Comparison of ENCODE assay signal across 1 cellular context in the genomic region with DNA sequence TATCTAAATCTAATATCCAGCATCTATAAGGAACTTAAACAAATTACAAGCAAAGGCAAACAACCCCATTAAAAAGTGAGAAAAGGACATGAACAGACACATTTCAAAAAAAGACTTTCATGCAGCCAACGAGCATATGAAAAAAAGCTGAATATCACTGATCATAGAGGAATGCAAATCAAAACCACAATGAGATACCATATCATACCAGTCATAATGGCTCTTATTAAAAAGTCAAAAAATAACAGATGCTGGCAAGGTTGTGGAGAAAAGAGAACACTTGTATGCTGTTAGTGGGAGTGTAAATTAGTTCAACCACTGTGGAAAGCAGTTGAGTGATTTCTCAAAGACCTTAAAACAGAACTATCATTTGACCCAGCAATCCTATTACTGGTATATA.
TF ChIP-seq lines count a peak whose summit lies in the region.

No MANE protein-coding gene starts in this region.

TF ChIP-seq in SK-N-SH, 30 proteins besides CTCF, POLR2A, EP300 and RAD21 (continued from another document):
- no peak for TF ChIP-seq SIN3A (IDR thresholded peaks at IDR 0.05; ENCODE audit: borderline replicate concordance, low read depth, low read length)
- peak; percentile 58; the same call in 1 of the 2 replicates for TF ChIP-seq POLR2AphosphoS5 (IDR thresholded peaks at IDR 0.05; ENCODE audit: low read depth, low read length)
- TF ChIP-seq, protein P1, sequence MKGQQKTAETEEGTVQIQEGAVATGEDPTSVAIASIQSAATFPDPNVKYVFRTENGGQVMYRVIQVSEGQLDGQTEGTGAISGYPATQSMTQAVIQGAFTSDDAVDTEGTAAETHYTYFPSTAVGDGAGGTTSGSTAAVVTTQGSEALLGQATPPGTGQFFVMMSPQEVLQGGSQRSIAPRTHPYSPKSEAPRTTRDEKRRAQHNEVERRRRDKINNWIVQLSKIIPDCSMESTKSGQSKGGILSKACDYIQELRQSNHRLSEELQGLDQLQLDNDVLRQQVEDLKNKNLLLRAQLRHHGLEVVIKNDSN (IDR thresholded peaks at IDR 0.05; ENCODE audit: borderline replicate concordance, low read depth) = no peak
- no peak for TF ChIP-seq YY1 (IDR thresholded peaks at IDR 0.05; ENCODE audit: low read depth)
- TF ChIP-seq FOXM1 (IDR thresholded peaks at IDR 0.05; ENCODE audit: low read depth) = peak; percentile 76
- no peak for TF ChIP-seq TAF1 (IDR thresholded peaks at IDR 0.05; ENCODE audit: borderline replicate concordance, low read depth, low read length)
- TF ChIP-seq, protein P2, sequence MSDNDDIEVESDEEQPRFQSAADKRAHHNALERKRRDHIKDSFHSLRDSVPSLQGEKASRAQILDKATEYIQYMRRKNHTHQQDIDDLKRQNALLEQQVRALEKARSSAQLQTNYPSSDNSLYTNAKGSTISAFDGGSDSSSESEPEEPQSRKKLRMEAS (IDR thresholded peaks at IDR 0.05; ENCODE audit: low read depth) = peak; percentile 26; the same call in 1 of the 2 replicates
- TF ChIP-seq, protein P3, sequence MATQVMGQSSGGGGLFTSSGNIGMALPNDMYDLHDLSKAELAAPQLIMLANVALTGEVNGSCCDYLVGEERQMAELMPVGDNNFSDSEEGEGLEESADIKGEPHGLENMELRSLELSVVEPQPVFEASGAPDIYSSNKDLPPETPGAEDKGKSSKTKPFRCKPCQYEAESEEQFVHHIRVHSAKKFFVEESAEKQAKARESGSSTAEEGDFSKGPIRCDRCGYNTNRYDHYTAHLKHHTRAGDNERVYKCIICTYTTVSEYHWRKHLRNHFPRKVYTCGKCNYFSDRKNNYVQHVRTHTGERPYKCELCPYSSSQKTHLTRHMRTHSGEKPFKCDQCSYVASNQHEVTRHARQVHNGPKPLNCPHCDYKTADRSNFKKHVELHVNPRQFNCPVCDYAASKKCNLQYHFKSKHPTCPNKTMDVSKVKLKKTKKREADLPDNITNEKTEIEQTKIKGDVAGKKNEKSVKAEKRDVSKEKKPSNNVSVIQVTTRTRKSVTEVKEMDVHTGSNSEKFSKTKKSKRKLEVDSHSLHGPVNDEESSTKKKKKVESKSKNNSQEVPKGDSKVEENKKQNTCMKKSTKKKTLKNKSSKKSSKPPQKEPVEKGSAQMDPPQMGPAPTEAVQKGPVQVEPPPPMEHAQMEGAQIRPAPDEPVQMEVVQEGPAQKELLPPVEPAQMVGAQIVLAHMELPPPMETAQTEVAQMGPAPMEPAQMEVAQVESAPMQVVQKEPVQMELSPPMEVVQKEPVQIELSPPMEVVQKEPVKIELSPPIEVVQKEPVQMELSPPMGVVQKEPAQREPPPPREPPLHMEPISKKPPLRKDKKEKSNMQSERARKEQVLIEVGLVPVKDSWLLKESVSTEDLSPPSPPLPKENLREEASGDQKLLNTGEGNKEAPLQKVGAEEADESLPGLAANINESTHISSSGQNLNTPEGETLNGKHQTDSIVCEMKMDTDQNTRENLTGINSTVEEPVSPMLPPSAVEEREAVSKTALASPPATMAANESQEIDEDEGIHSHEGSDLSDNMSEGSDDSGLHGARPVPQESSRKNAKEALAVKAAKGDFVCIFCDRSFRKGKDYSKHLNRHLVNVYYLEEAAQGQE (IDR thresholded peaks at IDR 0.05; ENCODE audit: low read depth, low read length) = no peak
- TF ChIP-seq CHD2 (IDR thresholded peaks at IDR 0.05; ENCODE audit: low read length, partially characterized antibody) = no peak
- no peak for TF ChIP-seq RCOR1 (IDR thresholded peaks at IDR 0.05; ENCODE audit: low read length)
- TF ChIP-seq GABPA (IDR thresholded peaks at IDR 0.05; ENCODE audit: low read depth) = no peak
- TF ChIP-seq EZH2phosphoT487 (IDR thresholded peaks at IDR 0.05; ENCODE audit: borderline replicate concordance, low read depth) = no peak
- TF ChIP-seq FOXJ3 (CRISPR knock-in tag; IDR thresholded peaks at IDR 0.05) = no peak
- TF ChIP-seq, protein P4, sequence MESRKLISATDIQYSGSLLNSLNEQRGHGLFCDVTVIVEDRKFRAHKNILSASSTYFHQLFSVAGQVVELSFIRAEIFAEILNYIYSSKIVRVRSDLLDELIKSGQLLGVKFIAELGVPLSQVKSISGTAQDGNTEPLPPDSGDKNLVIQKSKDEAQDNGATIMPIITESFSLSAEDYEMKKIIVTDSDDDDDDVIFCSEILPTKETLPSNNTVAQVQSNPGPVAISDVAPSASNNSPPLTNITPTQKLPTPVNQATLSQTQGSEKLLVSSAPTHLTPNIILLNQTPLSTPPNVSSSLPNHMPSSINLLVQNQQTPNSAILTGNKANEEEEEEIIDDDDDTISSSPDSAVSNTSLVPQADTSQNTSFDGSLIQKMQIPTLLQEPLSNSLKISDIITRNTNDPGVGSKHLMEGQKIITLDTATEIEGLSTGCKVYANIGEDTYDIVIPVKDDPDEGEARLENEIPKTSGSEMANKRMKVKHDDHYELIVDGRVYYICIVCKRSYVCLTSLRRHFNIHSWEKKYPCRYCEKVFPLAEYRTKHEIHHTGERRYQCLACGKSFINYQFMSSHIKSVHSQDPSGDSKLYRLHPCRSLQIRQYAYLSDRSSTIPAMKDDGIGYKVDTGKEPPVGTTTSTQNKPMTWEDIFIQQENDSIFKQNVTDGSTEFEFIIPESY (IDR thresholded peaks at IDR 0.05; ENCODE audit: borderline replicate concordance, low read depth) = no peak
- TF ChIP-seq, protein P5, sequence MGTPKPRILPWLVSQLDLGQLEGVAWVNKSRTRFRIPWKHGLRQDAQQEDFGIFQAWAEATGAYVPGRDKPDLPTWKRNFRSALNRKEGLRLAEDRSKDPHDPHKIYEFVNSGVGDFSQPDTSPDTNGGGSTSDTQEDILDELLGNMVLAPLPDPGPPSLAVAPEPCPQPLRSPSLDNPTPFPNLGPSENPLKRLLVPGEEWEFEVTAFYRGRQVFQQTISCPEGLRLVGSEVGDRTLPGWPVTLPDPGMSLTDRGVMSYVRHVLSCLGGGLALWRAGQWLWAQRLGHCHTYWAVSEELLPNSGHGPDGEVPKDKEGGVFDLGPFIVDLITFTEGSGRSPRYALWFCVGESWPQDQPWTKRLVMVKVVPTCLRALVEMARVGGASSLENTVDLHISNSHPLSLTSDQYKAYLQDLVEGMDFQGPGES (IDR thresholded peaks at IDR 0.05; ENCODE audit: low read depth, low read length) = no peak
- TF ChIP-seq ELF1 (IDR thresholded peaks at IDR 0.05) = no peak
- TF ChIP-seq, protein P6, sequence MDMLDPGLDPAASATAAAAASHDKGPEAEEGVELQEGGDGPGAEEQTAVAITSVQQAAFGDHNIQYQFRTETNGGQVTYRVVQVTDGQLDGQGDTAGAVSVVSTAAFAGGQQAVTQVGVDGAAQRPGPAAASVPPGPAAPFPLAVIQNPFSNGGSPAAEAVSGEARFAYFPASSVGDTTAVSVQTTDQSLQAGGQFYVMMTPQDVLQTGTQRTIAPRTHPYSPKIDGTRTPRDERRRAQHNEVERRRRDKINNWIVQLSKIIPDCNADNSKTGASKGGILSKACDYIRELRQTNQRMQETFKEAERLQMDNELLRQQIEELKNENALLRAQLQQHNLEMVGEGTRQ (IDR thresholded peaks at IDR 0.05; ENCODE audit: borderline replicate concordance, low read depth, low read length) = no peak
- no peak; the same call in 1 of the 2 replicates for TF ChIP-seq NFIC (IDR thresholded peaks at IDR 0.05; ENCODE audit: borderline replicate concordance)
- no peak for TF ChIP-seq SMC3 (IDR thresholded peaks at IDR 0.05; ENCODE audit: low read depth, low read length)
- TF ChIP-seq GATA2 (CRISPR knock-in tag; IDR thresholded peaks at IDR 0.05) = no peak
- no peak for TF ChIP-seq NRF1 (IDR thresholded peaks at IDR 0.05; ENCODE audit: low read depth, low read length)
